Comparison of ENCODE assay signal across 1 cellular context in the genomic region with DNA sequence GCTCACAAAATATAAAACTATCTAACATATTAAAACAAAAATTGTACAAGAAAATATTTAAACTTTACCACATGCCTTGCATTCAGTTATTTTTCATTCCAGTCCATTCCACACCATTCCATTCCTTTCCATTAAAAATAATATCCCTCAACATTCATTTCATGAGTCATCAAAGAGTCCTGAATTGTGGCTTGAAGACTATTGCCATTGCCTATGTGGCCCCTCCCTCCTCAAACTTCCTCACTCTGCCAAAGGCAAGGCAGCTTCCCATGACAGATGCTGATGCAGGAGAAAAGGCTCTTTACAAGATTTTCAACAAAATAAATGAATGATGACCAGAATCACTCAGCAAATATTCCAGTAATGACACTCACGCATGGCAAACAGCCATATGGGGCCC.
TF ChIP-seq lines count a peak whose summit lies in the region.

No MANE protein-coding gene starts in this region.

TF ChIP-seq in H1, 55 proteins besides CTCF, POLR2A, EP300 and RAD21:
- TF ChIP-seq CEBPB (IDR thresholded peaks at IDR 0.05; ENCODE audit: low read depth, low read length) (no peak), RBBP5 (IDR thresholded peaks at IDR 0.05; ENCODE audit: borderline replicate concordance, low read depth, low read length) (no peak), GABPA (IDR thresholded peaks at IDR 0.05; ENCODE audit: borderline replicate concordance, insufficient read depth, low read length) (no peak), MAFK (IDR thresholded peaks at IDR 0.05; ENCODE audit: low read depth, low read length) (no peak), POLR2AphosphoS5 (IDR thresholded peaks at IDR 0.05; ENCODE audit: low read depth, low read length) (no peak), SIN3A (conservative IDR thresholded peaks at IDR 0.05 in 1 of 2, IDR thresholded peaks at IDR 0.05 in 1 of 2; ENCODE audit: low read depth in 1 of 2, low read length in 2 of 2) (no peak), ASH2L (IDR thresholded peaks at IDR 0.05; ENCODE audit: low read length) (no peak), GTF2F1 (IDR thresholded peaks at IDR 0.05; ENCODE audit: borderline replicate concordance, low read depth, low read length) (no peak)
TF ChIP-seq in H1: peak in this region for 0.
